ENCODE assay signal across 12 cellular contexts in the genomic region with DNA sequence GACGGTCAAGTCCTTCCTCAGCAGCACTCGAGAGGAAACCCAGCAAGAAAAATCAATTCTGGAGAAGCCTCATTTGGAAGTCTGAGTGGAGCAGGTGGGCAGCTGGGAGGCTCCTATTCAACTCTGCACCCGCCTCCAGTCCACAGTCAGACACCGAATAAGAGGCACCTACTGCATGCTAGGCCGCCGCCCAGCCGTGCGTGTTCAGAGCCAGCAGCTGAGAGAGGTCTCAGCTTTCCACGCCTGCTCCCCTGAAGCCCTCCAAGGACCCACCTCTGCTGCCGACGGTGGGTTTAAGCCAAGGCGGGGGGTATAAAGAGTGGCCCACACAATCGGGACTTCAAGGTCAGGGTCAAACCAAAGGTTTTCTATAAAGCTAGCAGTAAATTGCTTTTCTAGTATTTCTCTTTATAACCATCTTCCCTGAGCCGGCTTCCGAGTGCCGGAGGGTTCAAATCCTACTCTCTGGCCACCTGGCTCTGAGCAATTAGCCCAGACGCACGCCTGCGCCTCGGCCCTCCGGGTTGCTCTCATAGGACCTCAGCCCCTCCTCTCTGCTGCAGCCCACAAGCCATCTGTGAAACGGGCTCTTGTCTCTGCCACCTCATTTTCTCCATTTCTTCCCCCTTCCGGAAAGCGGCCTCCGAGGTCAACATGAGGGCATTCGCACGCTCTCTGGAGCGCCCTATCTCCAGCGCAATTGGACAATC. TPM values are rescaled to one million over a fixed set of nuclear protein-coding genes. Genes with fewer than 3 reads are reported as not detected.
DNase-seq lines count a peak whose midpoint lies in the region; ATAC-seq, FAIRE-seq and TF ChIP-seq lines count a peak whose summit lies in the region.
"Had no signal": no experiment of that assay in that cellular context is flagged by ENCODE, and none has a peak within 500 bp of the region (broad histone marks: within the 10 kb centered on the region; RNA-seq: fewer than 3 reads in every experiment).

No MANE protein-coding gene starts in this region.

- peak overlapping the region; percentile 90 for H3K4me2 ChIP-seq in BLaER1
- H3K4me2 ChIP-seq in K562 (ENCODE audit: insufficient read depth, low read length): no peak overlapping the region
- H3K4me2 ChIP-seq: SK-N-SH had no signal

- H3K4me1 Mint-ChIP-seq in mesothelial cell of epicardium: peaks cover 32% of the 10 kb centered on the region
- H3K4me1 Mint-ChIP-seq in stimulated activated effector memory CD8-positive, alpha-beta T cell treated with anti-CD3 and anti-CD28 coated beads, Interleukin-12 subunit alpha, Interleukin-12 subunit beta, amount 100 ng/mL, for 72 hours: peaks cover 15% of the 10 kb centered on the region

- H3K27ac ChIP-seq in BLaER1 (peak overlapping the region; percentile 69), K562 (ENCODE audit: extremely low read depth, low read depth, low read length) (no peak overlapping the region), esophagus squamous epithelium (no peak overlapping the region)
- H3K27ac ChIP-seq: foreskin keratinocyte had no signal

- no peak for FAIRE-seq in K562 (lab: Jason Lieb, UNC)
- FAIRE-seq: GM12892 had no signal

- 17% methylated on average over 23 of the region's 29 CpGs for WGBS in K562 (ENCODE audit: insufficient coverage, low coverage, missing lambda C conversion rate)
- 69 to 84% methylated on average over 16 to 22 of the region's 29 CpGs for WGBS in esophagus squamous epithelium, 2 donors

- H3K36me3 ChIP-seq in BLaER1 (peaks cover 12% of the 10 kb centered on the region; the same call in 1 of the 2 replicates), K562 (ENCODE audit: control insufficient read depth, insufficient read depth, low read length) (no peaks in the 10 kb centered on the region), esophagus squamous epithelium (no peaks in the 10 kb centered on the region)

- peak overlapping the region; percentile 34 for H3K9ac ChIP-seq in BLaER1
- 0 out of 4 replicates have a peak overlapping the region, but pooled peaks of 1 of the 2 experiments have one; percentile 52 for H3K9ac ChIP-seq in K562 (ENCODE audit: insufficient read depth in 1 of 2, low read depth in 2 of 2, low read length in 2 of 2)
- H3K9ac ChIP-seq: SK-N-SH had no signal

- H3K9me3 Mint-ChIP-seq in mesothelial cell of epicardium: no peaks in the 10 kb centered on the region
- H3K9me3 Mint-ChIP-seq in stimulated activated effector memory CD8-positive, alpha-beta T cell treated with anti-CD3 and anti-CD28 coated beads, Interleukin-12 subunit alpha, Interleukin-12 subunit beta, amount 100 ng/mL, for 72 hours: no peaks in the 10 kb centered on the region

- H3K9me3 ChIP-seq in BLaER1 (no peaks in the 10 kb centered on the region), K562 (replicated peaks; ENCODE audit: control insufficient read depth, insufficient read depth, low read depth, low read length) (no peaks in the 10 kb centered on the region), esophagus squamous epithelium (no peaks in the 10 kb centered on the region)
- H3K9me3 ChIP-seq: body of pancreas, SK-N-SH had no signal

- in situ Hi-C loops in K562 (cut with MboI): no loop called here

- peak; percentile 68 for DNase-seq in NCI-H2107 (lab: John Stamatoyannopoulos, UW)
- DNase-seq in K562 (ENCODE audit: extremely low read depth in 1 of 4, low spot score in 3 of 4): peak in 3 of 4 experiments; percentile 13 to 43 (median 41)
- no peak for DNase-seq in mesothelial cell of epicardium (ENCODE audit: low spot score in 2 of 2, unreplicated experiment in 2 of 2)
- DNase-seq in esophagus squamous epithelium (lab: John Stamatoyannopoulos, UW): no peak
- no peak for DNase-seq in HuH-7.5 (ENCODE audit: low spot score)
- DNase-seq in NOMO-1 treated with DMSO at 0.1 percent for 48 hours (lab: John Stamatoyannopoulos, UW; ENCODE audit: unreplicated experiment): no peak
- DNase-seq in stimulated activated effector memory CD8-positive, alpha-beta T cell treated with anti-CD3 and anti-CD28 coated beads, Interleukin-12 subunit alpha, Interleukin-12 subunit beta, amount 100 ng/mL, for 72 hours (ENCODE audit: low spot score in 2 of 2): no peak
- DNase-seq: body of pancreas, foreskin keratinocyte, SK-N-SH had no signal

- POLR2A ChIA-PET in K562 (lab: Yijun Ruan, JAX): interaction anchor here (0.6 to 0.7 kb wide), 2 partner anchors 12 to 55 kb away, joined by 3 read pairs; no protein-coding TSS in a partner anchor

- TF ChIP-seq EP300 in K562 (IDR thresholded peaks at IDR 0.05; ENCODE audit: low read length): no peak

- intact Hi-C loops in K562 (cut with micrococcal nuclease): no loop called here
- intact Hi-C loops in esophagus squamous epithelium (cut with DNase I): no loop called here

- H3K27me3 Mint-ChIP-seq in mesothelial cell of epicardium (ENCODE audit: low read depth): no peaks in the 10 kb centered on the region

- peaks cover 3% of the 10 kb centered on the region for H3K9me1 ChIP-seq in K562 (ENCODE audit: control insufficient read depth, insufficient read depth, low read length)

- no peaks in the 10 kb centered on the region for H3K36me3 Mint-ChIP-seq in mesothelial cell of epicardium
- no peaks in the 10 kb centered on the region for H3K36me3 Mint-ChIP-seq in stimulated activated effector memory CD8-positive, alpha-beta T cell treated with anti-CD3 and anti-CD28 coated beads, Interleukin-12 subunit alpha, Interleukin-12 subunit beta, amount 100 ng/mL, for 72 hours

- H3K4me3 ChIP-seq in BLaER1 (no peak overlapping the region), K562 (no peak overlapping the region), esophagus squamous epithelium (peak overlapping the region in 1 of 4 donors; percentile 2)
- H3K4me3 ChIP-seq: body of pancreas had no signal

- BruUV-seq in K562 (replicated peaks; lab: Mats Ljungman, UMichigan): no TSS peak

- TF ChIP-seq POLR2A in K562 (conservative IDR thresholded peaks at IDR 0.05): no peak
- no peak for TF ChIP-seq POLR2A in esophagus squamous epithelium (IDR thresholded peaks at IDR 0.05)

- CTCF ChIA-PET in K562 (lab: Yijun Ruan, JAX; ENCODE audit: low intra/inter-chr PET ratio): interaction anchor here (0.7 kb wide), 1 partner anchor 1758 kb away, joined by 3 read pairs; no protein-coding TSS in a partner anchor

- no peak overlapping the region for H2AFZ ChIP-seq in K562 (ENCODE audit: low read depth, low read length)

- TF ChIP-seq RAD21 in K562 (CRISPR knock-in tag; conservative IDR thresholded peaks at IDR 0.05 in 1 of 2, IDR thresholded peaks at IDR 0.05 in 1 of 2): no peak

- H3K79me2 ChIP-seq in K562 (ENCODE audit: control insufficient read depth, insufficient read depth, low read length): no peaks in the 10 kb centered on the region

- H3K27me3 ChIP-seq in BLaER1 (no peaks in the 10 kb centered on the region), K562 (ENCODE audit: control insufficient read depth in 2 of 2, insufficient read depth in 2 of 2, low read length in 2 of 2) (peaks cover 15 to 64% of the 10 kb centered on the region in 2 experiments; a peak in 3 of 5 replicates), esophagus squamous epithelium (no peaks in the 10 kb centered on the region)
- H3K27me3 ChIP-seq: body of pancreas, foreskin keratinocyte had no signal

- peaks cover 72% of the 10 kb centered on the region; the same call in 1 of the 2 replicates for H4K20me1 ChIP-seq in BLaER1
- H4K20me1 ChIP-seq in K562 (replicated peaks; ENCODE audit: control insufficient read depth, insufficient read depth, low read length): peaks cover 36% of the 10 kb centered on the region

- H3K4me1 ChIP-seq in BLaER1 (peaks cover 92% of the 10 kb centered on the region), K562 (replicated peaks in 1 of 2; ENCODE audit: control insufficient read depth in 2 of 2, insufficient read depth in 2 of 2, low read length in 2 of 2) (peaks cover 0 to 7% of the 10 kb centered on the region in 2 experiments; a peak in 2 of 5 replicates), esophagus squamous epithelium (peaks cover under 1 to 27% (median 4%) of the 10 kb centered on the region in 3 donors)
- H3K4me1 ChIP-seq: foreskin keratinocyte had no signal

- ATAC-seq in K562: peak; percentile 42
- no peak for ATAC-seq in stimulated activated effector memory CD8-positive, alpha-beta T cell treated with anti-CD3 and anti-CD28 coated beads, Interleukin-12 subunit alpha, Interleukin-12 subunit beta, amount 100 ng/mL, for 72 hours
- ATAC-seq: body of pancreas, foreskin keratinocyte had no signal

- peak overlapping the region; percentile 34 for H3K4me3 Mint-ChIP-seq in mesothelial cell of epicardium
- H3K4me3 Mint-ChIP-seq in stimulated activated effector memory CD8-positive, alpha-beta T cell treated with anti-CD3 and anti-CD28 coated beads, Interleukin-12 subunit alpha, Interleukin-12 subunit beta, amount 100 ng/mL, for 72 hours: no peak overlapping the region

- TF ChIP-seq CTCF in K562 (IDR thresholded peaks at IDR 0.05 in 2 of 3, conservative IDR thresholded peaks at IDR 0.05 in 1 of 3; ENCODE audit: insufficient read depth in 2 of 3, low read depth in 1 of 3, low read length in 3 of 3) (no peak), mesothelial cell of epicardium (IDR thresholded peaks at IDR 0.05; ENCODE audit: unreplicated experiment) (no peak), esophagus squamous epithelium (IDR thresholded peaks at IDR 0.05) (no peak)

- H3K27ac Mint-ChIP-seq in mesothelial cell of epicardium: peak overlapping the region; percentile 83
- no peak overlapping the region for H3K27ac Mint-ChIP-seq in stimulated activated effector memory CD8-positive, alpha-beta T cell treated with anti-CD3 and anti-CD28 coated beads, Interleukin-12 subunit alpha, Interleukin-12 subunit beta, amount 100 ng/mL, for 72 hours

TF ChIP-seq in K562, 482 proteins besides CTCF, POLR2A, EP300 and RAD21 (continues in another document):
- TF ChIP-seq ZNF324 (CRISPR knock-in tag; IDR thresholded peaks at IDR 0.05): no peak

RNA-seq across cellular contexts. Expression of a gene that starts 41.8 kb away (rescaled TPM):
- total RNA-seq in K562 (2011; cell fraction: chromatin; rRNA removed; ENCODE audit: low replicate concordance): 4.0 and 7.9 TPM in 2 replicates
- 2.4 and 2.5 TPM in 2 replicates for total RNA-seq in K562 (2011; cell fraction: nucleolus; rRNA removed)
- total RNA-seq in K562 (2011; cell fraction: nucleoplasm; rRNA removed): 1.8 and 4.4 TPM in 2 replicates
- 1.0 and 1.5 TPM in 2 replicates for total RNA-seq in K562 (2014; rRNA removed)
- 0.76 and 1.3 TPM in 2 replicates for total RNA-seq in K562 (2014; rRNA removed; fragmentation: Illumina TruSeq; extraction: Trizol)
- total RNA-seq in K562 (2015; rRNA removed; fragmentation: Illumina TruSeq; extraction: Trizol): 0.91 and 0.94 TPM in 2 replicates
- total RNA-seq in K562 (2021): 2.7 and 3.0 TPM in 2 replicates
- 0.79 and 1.0 TPM in 2 replicates for polyA plus RNA-seq in K562 (2011; rRNA removed)
- 0.77 and 1.4 TPM in 2 replicates for polyA plus RNA-seq in K562 (2011; cell fraction: cytosol; rRNA removed)
- 1.4 and 2.5 TPM in 2 replicates for polyA plus RNA-seq in K562 (2011; cell fraction: nucleus; rRNA removed)
- polyA plus RNA-seq in K562 (2012): 0.75 and 1.2 TPM in 2 replicates
- 1.5 and 1.7 TPM in 2 replicates for polyA plus RNA-seq in K562 (2014; fragmentation: Illumina TruSeq; extraction: Trizol)
- polyA plus RNA-seq in K562 (2014; fragmentation: Nextera tagmentation; extraction: Ambion mirVana): under 1 TPM in 1 of 2 experiments, not detected in 1; 0.01 TPM
- polyA plus RNA-seq in K562 (2014; rRNA removed): 1.2 and 1.5 TPM in 2 replicates
- 1.5 and 1.9 TPM in 2 replicates for polyA minus RNA-seq in K562 (2011; rRNA and poly(A)+ RNA removed)
- 1.8 and 2.1 TPM in 2 replicates for polyA minus RNA-seq in K562 (2011; cell fraction: cytosol; rRNA and poly(A)+ RNA removed)
- 1.4 and 1.9 TPM in 2 replicates for polyA minus RNA-seq in K562 (2011; cell fraction: nucleus; rRNA and poly(A)+ RNA removed)
- 57.5 to 62.1 TPM (median 61.9 TPM) in 3 replicates for total RNA-seq in mesothelial cell of epicardium
- total RNA-seq in esophagus squamous epithelium: 1 to 10 TPM; 3.8 to 7.6 (median 5.7) TPM

Comparison
In these comparisons a context has a peak if more than half of its experiments do, and no peak if none do; other contexts are left out.
1. DNase-seq: peak in NCI-H2107 (single experiment) and K562 (3 of 4); none in mesothelial cell of epicardium (0 of 2), esophagus squamous epithelium (single experiment), HuH-7.5 (single experiment), NOMO-1 treated with DMSO at 0.1 percent for 48 hours (single experiment) and stimulated activated effector memory CD8-positive, alpha-beta T cell treated with anti-CD3 and anti-CD28 coated beads, Interleukin-12 subunit alpha, Interleukin-12 subunit beta, amount 100 ng/mL, for 72 hours (0 of 2).